ENCODE assay signal across 10 cellular contexts in the genomic region with DNA sequence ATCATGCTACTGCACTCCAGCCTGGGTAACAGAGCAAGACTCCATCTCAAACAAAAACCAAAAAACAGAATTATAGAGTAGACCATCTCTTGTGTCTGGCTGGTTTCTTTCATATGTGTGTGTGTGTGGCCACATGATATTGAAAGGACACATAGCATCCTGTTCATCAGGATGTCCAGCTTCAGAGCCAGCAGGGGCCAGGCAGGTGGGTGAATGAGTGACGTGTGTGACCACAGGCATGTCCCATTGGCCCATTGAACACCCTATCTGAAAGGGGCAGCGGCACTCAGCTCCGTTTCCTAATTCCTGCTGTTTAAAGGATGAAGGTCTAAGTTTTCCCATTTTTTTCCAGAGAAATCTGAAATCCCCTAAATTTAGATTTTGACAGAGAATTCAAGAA.
DNase-seq lines count a peak whose midpoint lies in the region; ATAC-seq and TF ChIP-seq lines count a peak whose summit lies in the region.
"Had no signal": no experiment of that assay in that cellular context is flagged by ENCODE, and none has a peak within 500 bp of the region (broad histone marks: within the 10 kb centered on the region; RNA-seq: fewer than 3 reads in every experiment).

No MANE protein-coding gene starts in this region.

- BruUV-seq in OCI-LY7 (replicated peaks; lab: Mats Ljungman, UMichigan) = no TSS peak

- CTCF ChIA-PET in CD4-positive, alpha-beta T cell (lab: Charles Lee) = interaction anchor here (0.5 to 2.3 kb wide), 16 partner anchors 10 to 209 kb away, joined by 3 to 29 read pairs (median 4); no protein-coding TSS in a partner anchor
- CTCF ChIA-PET in OCI-LY7 (lab: Charles Lee; ENCODE audit: unreplicated experiment) = interaction anchor here (0.6 to 1.5 kb wide), 4 partner anchors 130 to 206 kb away, joined by 4 to 11 read pairs (median 6); no protein-coding TSS in a partner anchor

- H3K9me2 ChIP-seq in OCI-LY7 (ENCODE audit: insufficient read depth, low read length) = no peaks in the 10 kb centered on the region

- H2AFZ ChIP-seq in OCI-LY7 (ENCODE audit: low read length) = no peak overlapping the region
- H2AFZ ChIP-seq in neural progenitor cell (replicated peaks) = peak overlapping the region; percentile 71
- H2AFZ ChIP-seq: GM23248 had no signal

- H3K36me3 Mint-ChIP-seq in CD4-positive, alpha-beta T cell (ENCODE audit: low read depth) = peaks cover 8% of the 10 kb centered on the region
- H3K36me3 Mint-ChIP-seq in neural progenitor cell = no peaks in the 10 kb centered on the region

- DNase-seq in CD4-positive, alpha-beta T cell = no peak
- peak; percentile 33 for DNase-seq in GM20000 (ENCODE audit: low spot score)
- DNase-seq in OCI-LY7 (ENCODE audit: low spot score) = no peak
- no peak for DNase-seq in neural progenitor cell (ENCODE audit: low spot score)
- DNase-seq in stimulated activated naive CD8-positive, alpha-beta T cell treated with anti-CD3 and anti-CD28 coated beads, Interleukin-15, Interleukin-2, amounts not matched to agents 100 U/mL and 50 U/mL, for 24 hours = no peak
- no peak for DNase-seq in NCI-H187 treated with DMSO at 0.1 percent for 48 hours (lab: John Stamatoyannopoulos, UW)

- H3K4me3 ChIP-seq in OCI-LY7 (ENCODE audit: low read depth, low read length, poor library complexity, severe bottlenecking) (no peak overlapping the region), neural progenitor cell (no peak overlapping the region)
- H3K4me3 ChIP-seq: GM23248 had no signal

- no peak overlapping the region for H3K4me3 Mint-ChIP-seq in CD4-positive, alpha-beta T cell
- H3K4me3 Mint-ChIP-seq in neural progenitor cell = no peak overlapping the region

- H4K20me1 ChIP-seq in OCI-LY7 (ENCODE audit: insufficient read depth, low read length) (no peaks in the 10 kb centered on the region), neural progenitor cell (ENCODE audit: low read depth) (no peaks in the 10 kb centered on the region)

- H3K27ac ChIP-seq in CD4-positive, alpha-beta T cell (ENCODE audit: low read depth, low read length) = no peak overlapping the region
- H3K27ac ChIP-seq in OCI-LY7 (ENCODE audit: low read depth, low read length, poor library complexity, severe bottlenecking) (no peak overlapping the region), neural progenitor cell (no peak overlapping the region)
- H3K27ac ChIP-seq: GM23248 had no signal

- no peak overlapping the region for H3K9ac ChIP-seq in neural progenitor cell
- H3K9ac ChIP-seq: GM23248 had no signal

- H3K4me1 ChIP-seq in OCI-LY7 (ENCODE audit: insufficient read depth, low read length, poor library complexity, severe bottlenecking) (peaks cover 52% of the 10 kb centered on the region), neural progenitor cell (no peaks in the 10 kb centered on the region)

- H3K27me3 Mint-ChIP-seq in CD4-positive, alpha-beta T cell = no peaks in the 10 kb centered on the region
- H3K27me3 Mint-ChIP-seq in neural progenitor cell (ENCODE audit: insufficient read depth, low read depth) = no peaks in the 10 kb centered on the region
- H3K27me3 Mint-ChIP-seq: CD8-positive, alpha-beta memory T cell had no signal

- peaks cover 57% of the 10 kb centered on the region for H3K4me1 Mint-ChIP-seq in CD4-positive, alpha-beta T cell (ENCODE audit: low read depth)
- H3K4me1 Mint-ChIP-seq in neural progenitor cell = peaks cover 4% of the 10 kb centered on the region

- H3K79me2 ChIP-seq in OCI-LY7 (ENCODE audit: insufficient read depth, low read depth, low read length) = no peaks in the 10 kb centered on the region
- H3K79me2 ChIP-seq in neural progenitor cell (ENCODE audit: low read depth) = no peaks in the 10 kb centered on the region

- POLR2A ChIA-PET in CD4-positive, alpha-beta T cell (lab: Charles Lee) = interaction anchor here (0.6 to 1.4 kb wide), 12 partner anchors 26 to 207 kb away, joined by 3 to 17 read pairs (median 4); partner anchors contain the start of gene PRKCB
- POLR2A ChIA-PET in OCI-LY7 (lab: Charles Lee) = interaction anchor here (0.6 to 1.5 kb wide), 6 partner anchors 149 to 396 kb away, joined by 3 to 5 read pairs (median 3); no protein-coding TSS in a partner anchor

- peak overlapping the region; percentile 25 for H3K4me2 ChIP-seq in OCI-LY7 (ENCODE audit: low read length)
- H3K4me2 ChIP-seq in neural progenitor cell = no peak overlapping the region

- no peak for ATAC-seq in CD4-positive, alpha-beta T cell (ENCODE audit: poor library complexity)
- ATAC-seq in HG03439 (IDR thresholded peaks at IDR 0.05; ENCODE audit: unreplicated experiment) (no peak), HG02870 (IDR thresholded peaks at IDR 0.05; ENCODE audit: unreplicated experiment) (no peak)
- no peak for ATAC-seq in stimulated activated naive CD8-positive, alpha-beta T cell treated with anti-CD3 and anti-CD28 coated beads, Interleukin-15, Interleukin-2, amounts not matched to agents 100 U/mL and 50 U/mL, for 24 hours

- no peaks in the 10 kb centered on the region for H3K27me3 ChIP-seq in CD4-positive, alpha-beta T cell (ENCODE audit: control insufficient read depth, insufficient read depth, low read length)
- no peaks in the 10 kb centered on the region for H3K27me3 ChIP-seq in neural progenitor cell

- H3F3A ChIP-seq in neural progenitor cell (ENCODE audit: low read depth) = no peaks in the 10 kb centered on the region

- H3K9me3 Mint-ChIP-seq in CD4-positive, alpha-beta T cell = no peaks in the 10 kb centered on the region
- H3K9me3 Mint-ChIP-seq in neural progenitor cell = no peaks in the 10 kb centered on the region
- H3K9me3 Mint-ChIP-seq: CD8-positive, alpha-beta memory T cell had no signal

- H3K9me3 ChIP-seq in CD4-positive, alpha-beta T cell (ENCODE audit: control insufficient read depth, low read length) = no peaks in the 10 kb centered on the region
- H3K9me3 ChIP-seq in OCI-LY7 (ENCODE audit: low read length) (no peaks in the 10 kb centered on the region), neural progenitor cell (ENCODE audit: low read depth) (no peaks in the 10 kb centered on the region)

- intact Hi-C loops in CD4-positive, alpha-beta T cell (cut with DNase I, micrococcal nuclease) = loop anchor here (1.0 to 10.0 kb wide), 7 partner anchors 25 to 207 kb away; no protein-coding TSS in a partner anchor
- intact Hi-C loops in OCI-LY7 (cut with micrococcal nuclease; ENCODE audit: unreplicated experiment) = loop anchor here (1.0 to 5.0 kb wide), 4 partner anchors 133 to 207 kb away; no protein-coding TSS in a partner anchor

- H3K27ac Mint-ChIP-seq in CD4-positive, alpha-beta T cell = peak overlapping the region; percentile 67
- no peak overlapping the region for H3K27ac Mint-ChIP-seq in neural progenitor cell

- no peak for TF ChIP-seq CTCF in CD4-positive, alpha-beta T cell (IDR thresholded peaks at IDR 0.05)
- TF ChIP-seq CTCF in GM20000 (IDR thresholded peaks at IDR 0.05; ENCODE audit: extremely low read depth, missing control alignments) (no peak), OCI-LY7 (conservative IDR thresholded peaks at IDR 0.05; ENCODE audit: low read length) (no peak), neural progenitor cell (IDR thresholded peaks at IDR 0.05) (no peak)

- H3K36me3 ChIP-seq in OCI-LY7 (ENCODE audit: insufficient read depth, low read length) = no peaks in the 10 kb centered on the region
- no peaks in the 10 kb centered on the region for H3K36me3 ChIP-seq in neural progenitor cell
